In the genomic region with DNA sequence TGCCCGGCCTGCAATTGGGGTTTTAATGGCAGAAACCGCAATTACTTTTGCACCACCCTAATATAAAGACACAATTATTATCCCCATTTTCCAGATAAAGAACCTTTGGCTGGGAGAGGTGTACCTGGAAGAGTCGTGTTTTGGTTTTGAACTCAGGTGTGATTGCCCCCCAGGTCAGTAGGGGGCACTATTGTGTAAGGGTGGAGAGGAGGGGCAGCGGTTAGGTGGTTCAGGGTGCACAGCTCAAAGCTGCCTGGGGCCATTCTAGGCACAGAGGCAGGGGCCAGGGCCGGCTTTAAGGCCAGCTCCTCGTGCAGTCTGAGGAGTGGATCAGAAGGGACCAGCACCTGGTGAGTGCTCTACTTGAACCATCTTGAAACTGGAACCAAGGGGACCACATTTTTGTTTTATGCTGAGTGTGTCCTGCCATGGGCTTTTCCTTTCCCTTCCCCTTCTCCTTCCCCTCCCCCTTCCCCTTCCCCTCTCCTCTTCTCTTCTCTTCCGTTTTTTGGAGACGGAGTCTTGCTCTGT, we compare ENCODE assay signal across 1 cellular context.
TF ChIP-seq lines count a peak whose summit lies in the region.

No MANE protein-coding gene starts in this region.

TF ChIP-seq in HEK293, 187 proteins besides CTCF, POLR2A, EP300 and RAD21 (continued from another document and continues in another):
- no peak for TF ChIP-seq ZBTB21 (tag by site-specific recombination; IDR thresholded peaks at IDR 0.05)
- TF ChIP-seq, protein P1, sequence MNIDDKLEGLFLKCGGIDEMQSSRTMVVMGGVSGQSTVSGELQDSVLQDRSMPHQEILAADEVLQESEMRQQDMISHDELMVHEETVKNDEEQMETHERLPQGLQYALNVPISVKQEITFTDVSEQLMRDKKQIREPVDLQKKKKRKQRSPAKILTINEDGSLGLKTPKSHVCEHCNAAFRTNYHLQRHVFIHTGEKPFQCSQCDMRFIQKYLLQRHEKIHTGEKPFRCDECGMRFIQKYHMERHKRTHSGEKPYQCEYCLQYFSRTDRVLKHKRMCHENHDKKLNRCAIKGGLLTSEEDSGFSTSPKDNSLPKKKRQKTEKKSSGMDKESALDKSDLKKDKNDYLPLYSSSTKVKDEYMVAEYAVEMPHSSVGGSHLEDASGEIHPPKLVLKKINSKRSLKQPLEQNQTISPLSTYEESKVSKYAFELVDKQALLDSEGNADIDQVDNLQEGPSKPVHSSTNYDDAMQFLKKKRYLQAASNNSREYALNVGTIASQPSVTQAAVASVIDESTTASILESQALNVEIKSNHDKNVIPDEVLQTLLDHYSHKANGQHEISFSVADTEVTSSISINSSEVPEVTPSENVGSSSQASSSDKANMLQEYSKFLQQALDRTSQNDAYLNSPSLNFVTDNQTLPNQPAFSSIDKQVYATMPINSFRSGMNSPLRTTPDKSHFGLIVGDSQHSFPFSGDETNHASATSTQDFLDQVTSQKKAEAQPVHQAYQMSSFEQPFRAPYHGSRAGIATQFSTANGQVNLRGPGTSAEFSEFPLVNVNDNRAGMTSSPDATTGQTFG (tag by site-specific recombination; IDR thresholded peaks at IDR 0.05; ENCODE audit: borderline replicate concordance), result no peak
- no peak for TF ChIP-seq ZNF514 (tag by site-specific recombination; IDR thresholded peaks at IDR 0.05)
- no peak for TF ChIP-seq ZNF610 (tag by site-specific recombination; IDR thresholded peaks at IDR 0.05; ENCODE audit: borderline replicate concordance)
- TF ChIP-seq ZNF843 (tag by site-specific recombination; IDR thresholded peaks at IDR 0.05), result 0 out of 2 replicates have a peak, but pooled peaks have one; percentile 15
- TF ChIP-seq ZNF621 (tag by site-specific recombination; IDR thresholded peaks at IDR 0.05), result no peak
- TF ChIP-seq ZEB2 (tag by site-specific recombination; IDR thresholded peaks at IDR 0.05), result 0 out of 2 replicates have a peak, but pooled peaks have one; percentile 64
- TF ChIP-seq, protein P2, sequence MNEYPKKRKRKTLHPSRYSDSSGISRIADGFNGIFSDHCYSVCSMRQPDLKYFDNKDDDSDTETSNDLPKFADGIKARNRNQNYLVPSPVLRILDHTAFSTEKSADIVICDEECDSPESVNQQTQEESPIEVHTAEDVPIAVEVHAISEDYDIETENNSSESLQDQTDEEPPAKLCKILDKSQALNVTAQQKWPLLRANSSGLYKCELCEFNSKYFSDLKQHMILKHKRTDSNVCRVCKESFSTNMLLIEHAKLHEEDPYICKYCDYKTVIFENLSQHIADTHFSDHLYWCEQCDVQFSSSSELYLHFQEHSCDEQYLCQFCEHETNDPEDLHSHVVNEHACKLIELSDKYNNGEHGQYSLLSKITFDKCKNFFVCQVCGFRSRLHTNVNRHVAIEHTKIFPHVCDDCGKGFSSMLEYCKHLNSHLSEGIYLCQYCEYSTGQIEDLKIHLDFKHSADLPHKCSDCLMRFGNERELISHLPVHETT (tag by site-specific recombination; IDR thresholded peaks at IDR 0.05), result no peak
- no peak for TF ChIP-seq ZNF626 (tag by site-specific recombination; IDR thresholded peaks at IDR 0.05)
- TF ChIP-seq ZNF335 (tag by site-specific recombination; conservative IDR thresholded peaks at IDR 0.05), result peak; percentile 29; the same call in 1 of the 2 replicates
- TF ChIP-seq ZNF350 (tag by site-specific recombination; IDR thresholded peaks at IDR 0.05), result no peak
- TF ChIP-seq, protein P3, sequence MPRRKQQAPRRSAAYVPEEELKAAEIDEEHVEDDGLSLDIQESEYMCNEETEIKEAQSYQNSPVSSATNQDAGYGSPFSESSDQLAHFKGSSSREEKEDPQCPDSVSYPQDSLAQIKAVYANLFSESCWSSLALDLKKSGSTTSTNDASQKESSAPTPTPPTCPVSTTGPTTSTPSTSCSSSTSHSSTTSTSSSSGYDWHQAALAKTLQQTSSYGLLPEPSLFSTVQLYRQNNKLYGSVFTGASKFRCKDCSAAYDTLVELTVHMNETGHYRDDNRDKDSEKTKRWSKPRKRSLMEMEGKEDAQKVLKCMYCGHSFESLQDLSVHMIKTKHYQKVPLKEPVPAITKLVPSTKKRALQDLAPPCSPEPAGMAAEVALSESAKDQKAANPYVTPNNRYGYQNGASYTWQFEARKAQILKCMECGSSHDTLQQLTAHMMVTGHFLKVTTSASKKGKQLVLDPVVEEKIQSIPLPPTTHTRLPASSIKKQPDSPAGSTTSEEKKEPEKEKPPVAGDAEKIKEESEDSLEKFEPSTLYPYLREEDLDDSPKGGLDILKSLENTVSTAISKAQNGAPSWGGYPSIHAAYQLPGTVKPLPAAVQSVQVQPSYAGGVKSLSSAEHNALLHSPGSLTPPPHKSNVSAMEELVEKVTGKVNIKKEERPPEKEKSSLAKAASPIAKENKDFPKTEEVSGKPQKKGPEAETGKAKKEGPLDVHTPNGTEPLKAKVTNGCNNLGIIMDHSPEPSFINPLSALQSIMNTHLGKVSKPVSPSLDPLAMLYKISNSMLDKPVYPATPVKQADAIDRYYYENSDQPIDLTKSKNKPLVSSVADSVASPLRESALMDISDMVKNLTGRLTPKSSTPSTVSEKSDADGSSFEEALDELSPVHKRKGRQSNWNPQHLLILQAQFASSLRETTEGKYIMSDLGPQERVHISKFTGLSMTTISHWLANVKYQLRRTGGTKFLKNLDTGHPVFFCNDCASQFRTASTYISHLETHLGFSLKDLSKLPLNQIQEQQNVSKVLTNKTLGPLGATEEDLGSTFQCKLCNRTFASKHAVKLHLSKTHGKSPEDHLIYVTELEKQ (tag by site-specific recombination; IDR thresholded peaks at IDR 0.05; ENCODE audit: borderline replicate concordance), result no peak
- no peak for TF ChIP-seq ZNF114 (tag by site-specific recombination; IDR thresholded peaks at IDR 0.05)
- TF ChIP-seq ZNF837 (tag by site-specific recombination; IDR thresholded peaks at IDR 0.05), result no peak
- no peak for TF ChIP-seq ZNF324 (tag by site-specific recombination; IDR thresholded peaks at IDR 0.05)
- TF ChIP-seq ZBTB48 (tag by site-specific recombination; IDR thresholded peaks at IDR 0.05), result peak; percentile 33; the same call in 1 of the 2 replicates
- TF ChIP-seq ZNF248 (tag by site-specific recombination; IDR thresholded peaks at IDR 0.05), result no peak
- TF ChIP-seq ZNF24 (tag by site-specific recombination; IDR thresholded peaks at IDR 0.05), result no peak
- TF ChIP-seq SCRT2 (tag by site-specific recombination; IDR thresholded peaks at IDR 0.05), result no peak
- no peak for TF ChIP-seq TRIM28 (IDR thresholded peaks at IDR 0.05; ENCODE audit: borderline replicate concordance, low read length)
- no peak for TF ChIP-seq ZNF701 (tag by site-specific recombination; IDR thresholded peaks at IDR 0.05)
- TF ChIP-seq SETDB1 (IDR thresholded peaks at IDR 0.05; ENCODE audit: insufficient read length, low read length), result no peak
- peak; percentile 29; the same call in 1 of the 2 replicates for TF ChIP-seq SP3 (tag by site-specific recombination; IDR thresholded peaks at IDR 0.05)
- TF ChIP-seq, protein P4, sequence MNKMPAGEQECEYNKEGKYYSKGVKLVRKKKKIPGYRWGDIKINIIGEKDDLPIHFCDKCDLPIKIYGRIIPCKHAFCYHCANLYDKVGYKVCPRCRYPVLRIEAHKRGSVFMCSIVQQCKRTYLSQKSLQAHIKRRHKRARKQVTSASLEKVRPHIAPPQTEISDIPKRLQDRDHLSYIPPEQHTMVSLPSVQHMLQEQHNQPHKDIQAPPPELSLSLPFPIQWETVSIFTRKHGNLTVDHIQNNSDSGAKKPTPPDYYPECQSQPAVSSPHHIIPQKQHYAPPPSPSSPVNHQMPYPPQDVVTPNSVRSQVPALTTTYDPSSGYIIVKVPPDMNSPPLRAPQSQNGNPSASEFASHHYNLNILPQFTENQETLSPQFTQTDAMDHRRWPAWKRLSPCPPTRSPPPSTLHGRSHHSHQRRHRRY (tag by site-specific recombination; IDR thresholded peaks at IDR 0.05), result no peak
- no peak for TF ChIP-seq MYNN (tag by site-specific recombination; IDR thresholded peaks at IDR 0.05; ENCODE audit: borderline replicate concordance)
- no peak for TF ChIP-seq ZNF830 (tag by site-specific recombination; IDR thresholded peaks at IDR 0.05; ENCODE audit: low read depth)
- TF ChIP-seq, protein P5, sequence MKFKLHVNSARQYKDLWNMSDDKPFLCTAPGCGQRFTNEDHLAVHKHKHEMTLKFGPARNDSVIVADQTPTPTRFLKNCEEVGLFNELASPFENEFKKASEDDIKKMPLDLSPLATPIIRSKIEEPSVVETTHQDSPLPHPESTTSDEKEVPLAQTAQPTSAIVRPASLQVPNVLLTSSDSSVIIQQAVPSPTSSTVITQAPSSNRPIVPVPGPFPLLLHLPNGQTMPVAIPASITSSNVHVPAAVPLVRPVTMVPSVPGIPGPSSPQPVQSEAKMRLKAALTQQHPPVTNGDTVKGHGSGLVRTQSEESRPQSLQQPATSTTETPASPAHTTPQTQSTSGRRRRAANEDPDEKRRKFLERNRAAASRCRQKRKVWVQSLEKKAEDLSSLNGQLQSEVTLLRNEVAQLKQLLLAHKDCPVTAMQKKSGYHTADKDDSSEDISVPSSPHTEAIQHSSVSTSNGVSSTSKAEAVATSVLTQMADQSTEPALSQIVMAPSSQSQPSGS (tag by site-specific recombination; IDR thresholded peaks at IDR 0.05; ENCODE audit: low read depth), result no peak
- TF ChIP-seq ZNF404 (tag by site-specific recombination; IDR thresholded peaks at IDR 0.05), result no peak
- TF ChIP-seq, protein P6, sequence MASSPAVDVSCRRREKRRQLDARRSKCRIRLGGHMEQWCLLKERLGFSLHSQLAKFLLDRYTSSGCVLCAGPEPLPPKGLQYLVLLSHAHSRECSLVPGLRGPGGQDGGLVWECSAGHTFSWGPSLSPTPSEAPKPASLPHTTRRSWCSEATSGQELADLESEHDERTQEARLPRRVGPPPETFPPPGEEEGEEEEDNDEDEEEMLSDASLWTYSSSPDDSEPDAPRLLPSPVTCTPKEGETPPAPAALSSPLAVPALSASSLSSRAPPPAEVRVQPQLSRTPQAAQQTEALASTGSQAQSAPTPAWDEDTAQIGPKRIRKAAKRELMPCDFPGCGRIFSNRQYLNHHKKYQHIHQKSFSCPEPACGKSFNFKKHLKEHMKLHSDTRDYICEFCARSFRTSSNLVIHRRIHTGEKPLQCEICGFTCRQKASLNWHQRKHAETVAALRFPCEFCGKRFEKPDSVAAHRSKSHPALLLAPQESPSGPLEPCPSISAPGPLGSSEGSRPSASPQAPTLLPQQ (tag by site-specific recombination; IDR thresholded peaks at IDR 0.05), result peak; percentile 53; the same call in 1 of the 2 replicates
- no peak for TF ChIP-seq ZNF664 (tag by site-specific recombination; IDR thresholded peaks at IDR 0.05)
- peak; percentile 58 for TF ChIP-seq SP7 (tag by site-specific recombination; IDR thresholded peaks at IDR 0.05)
- TF ChIP-seq, protein P7, sequence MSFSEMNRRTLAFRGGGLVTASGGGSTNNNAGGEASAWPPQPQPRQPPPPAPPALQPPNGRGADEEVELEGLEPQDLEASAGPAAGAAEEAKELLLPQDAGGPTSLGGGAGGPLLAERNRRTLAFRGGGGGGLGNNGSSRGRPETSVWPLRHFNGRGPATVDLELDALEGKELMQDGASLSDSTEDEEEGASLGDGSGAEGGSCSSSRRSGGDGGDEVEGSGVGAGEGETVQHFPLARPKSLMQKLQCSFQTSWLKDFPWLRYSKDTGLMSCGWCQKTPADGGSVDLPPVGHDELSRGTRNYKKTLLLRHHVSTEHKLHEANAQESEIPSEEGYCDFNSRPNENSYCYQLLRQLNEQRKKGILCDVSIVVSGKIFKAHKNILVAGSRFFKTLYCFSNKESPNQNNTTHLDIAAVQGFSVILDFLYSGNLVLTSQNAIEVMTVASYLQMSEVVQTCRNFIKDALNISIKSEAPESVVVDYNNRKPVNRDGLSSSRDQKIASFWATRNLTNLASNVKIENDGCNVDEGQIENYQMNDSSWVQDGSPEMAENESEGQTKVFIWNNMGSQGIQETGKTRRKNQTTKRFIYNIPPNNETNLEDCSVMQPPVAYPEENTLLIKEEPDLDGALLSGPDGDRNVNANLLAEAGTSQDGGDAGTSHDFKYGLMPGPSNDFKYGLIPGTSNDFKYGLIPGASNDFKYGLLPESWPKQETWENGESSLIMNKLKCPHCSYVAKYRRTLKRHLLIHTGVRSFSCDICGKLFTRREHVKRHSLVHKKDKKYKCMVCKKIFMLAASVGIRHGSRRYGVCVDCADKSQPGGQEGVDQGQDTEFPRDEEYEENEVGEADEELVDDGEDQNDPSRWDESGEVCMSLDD (tag by site-specific recombination; IDR thresholded peaks at IDR 0.05), result 0 out of 2 replicates have a peak, but pooled peaks have one; percentile 23
- no peak for TF ChIP-seq ZNF777 (tag by site-specific recombination; IDR thresholded peaks at IDR 0.05; ENCODE audit: borderline replicate concordance)
- no peak for TF ChIP-seq HOXA7 (CRISPR knock-in tag; IDR thresholded peaks at IDR 0.05; ENCODE audit: borderline replicate concordance)
- no peak for TF ChIP-seq HOXD13 (CRISPR knock-in tag; IDR thresholded peaks at IDR 0.05; ENCODE audit: borderline replicate concordance)
- no peak for TF ChIP-seq MEIS1 (CRISPR knock-in tag; IDR thresholded peaks at IDR 0.05; ENCODE audit: borderline replicate concordance)
- TF ChIP-seq BCL11A (tag by site-specific recombination; IDR thresholded peaks at IDR 0.05; ENCODE audit: low read depth), result no peak
- TF ChIP-seq ZNF23 (tag by site-specific recombination; IDR thresholded peaks at IDR 0.05; ENCODE audit: borderline replicate concordance), result no peak
- TF ChIP-seq PRDM1 (tag by site-specific recombination; IDR thresholded peaks at IDR 0.05), result no peak
- TF ChIP-seq ZFP3 (tag by site-specific recombination; IDR thresholded peaks at IDR 0.05; ENCODE audit: low read depth), result no peak
- TF ChIP-seq ZSCAN30 (tag by site-specific recombination; IDR thresholded peaks at IDR 0.05), result peak; percentile 82
- no peak for TF ChIP-seq ZNF274 (IDR thresholded peaks at IDR 0.05; ENCODE audit: low read length)
- TF ChIP-seq ZNF274 (tag by site-specific recombination; IDR thresholded peaks at IDR 0.05; ENCODE audit: borderline replicate concordance), result no peak
- 0 out of 2 replicates have a peak, but pooled peaks have one; percentile 19 for TF ChIP-seq ZFP69B (tag by site-specific recombination; IDR thresholded peaks at IDR 0.05)
- no peak for TF ChIP-seq ZNF558 (tag by site-specific recombination; IDR thresholded peaks at IDR 0.05)
- no peak for TF ChIP-seq IKZF3 (tag by site-specific recombination; IDR thresholded peaks at IDR 0.05)
- no peak for TF ChIP-seq ZNF548 (tag by site-specific recombination; IDR thresholded peaks at IDR 0.05)
- TF ChIP-seq ZNF10 (tag by site-specific recombination; IDR thresholded peaks at IDR 0.05), result peak; percentile 70
- no peak for TF ChIP-seq ZNF37A (tag by site-specific recombination; IDR thresholded peaks at IDR 0.05)
- TF ChIP-seq ZXDB (tag by site-specific recombination; IDR thresholded peaks at IDR 0.05), result peak; percentile 87
- no peak for TF ChIP-seq ZNF585B (tag by site-specific recombination; IDR thresholded peaks at IDR 0.05)
- TF ChIP-seq ZNF2 (tag by site-specific recombination; IDR thresholded peaks at IDR 0.05), result peak; percentile 56; the same call in 1 of the 2 replicates
- TF ChIP-seq BCL11B (tag by site-specific recombination; IDR thresholded peaks at IDR 0.05; ENCODE audit: low read depth), result 0 out of 2 replicates have a peak, but pooled peaks have one; percentile 3
